Comparison of ENCODE assay signal across 9 cellular contexts in the genomic region with DNA sequence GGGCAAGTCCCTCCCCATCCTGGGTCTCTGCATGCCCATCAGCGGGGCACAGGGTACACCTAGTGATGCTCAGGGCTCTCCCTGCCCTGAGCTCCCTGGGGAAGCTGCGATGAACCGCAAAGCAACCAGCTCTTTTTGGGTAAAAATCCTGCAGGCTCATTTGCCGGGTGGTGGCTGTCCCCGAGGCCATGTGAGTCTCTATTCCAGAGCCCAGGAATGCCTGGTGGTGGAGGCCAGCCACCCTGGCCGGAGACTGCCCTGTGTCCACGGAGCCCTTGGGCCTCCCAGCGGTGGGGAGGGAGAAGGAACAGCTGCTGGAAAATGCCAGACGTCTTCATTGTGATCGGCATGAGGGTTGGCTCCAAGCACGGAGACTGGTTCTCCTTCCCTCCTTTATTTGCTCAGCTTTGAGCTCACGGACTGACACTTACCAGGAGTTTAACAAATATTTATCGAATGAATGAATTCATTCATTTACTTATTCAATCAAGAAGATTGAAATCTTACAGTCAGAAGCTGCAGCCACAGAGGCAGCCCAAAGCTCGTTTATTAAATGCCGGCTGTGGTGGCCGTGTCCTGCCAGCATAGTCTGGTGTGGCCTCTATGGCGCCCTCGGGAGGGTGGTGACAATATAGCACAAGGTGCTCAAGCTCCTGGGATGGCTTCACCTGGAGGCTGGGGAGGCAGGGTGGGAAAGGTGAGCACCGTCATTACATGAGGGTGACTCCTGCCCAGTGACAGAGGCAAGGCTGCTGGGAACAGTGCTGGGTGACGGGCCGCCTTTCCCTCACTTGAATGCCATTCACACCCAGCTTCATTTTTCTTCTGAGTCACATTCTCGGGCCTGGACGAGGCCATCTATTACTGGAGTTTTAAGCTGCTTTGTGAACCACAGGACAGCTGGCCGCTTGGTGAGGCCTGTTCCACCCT. TPM values are rescaled to one million over a fixed set of nuclear protein-coding genes. Genes with fewer than 3 reads are reported as not detected.
DNase-seq lines count a peak whose midpoint lies in the region; ATAC-seq, FAIRE-seq and TF ChIP-seq lines count a peak whose summit lies in the region.
"Had no signal": no experiment of that assay in that cellular context is flagged by ENCODE, and none has a peak within 500 bp of the region (broad histone marks: within the 10 kb centered on the region; RNA-seq: fewer than 3 reads in every experiment).

No MANE protein-coding gene starts in this region.

- no peak for FAIRE-seq in H54 (lab: Jason Lieb, UNC)

- intact Hi-C loops in Right ventricle myocardium inferior (cut with DNase I): no loop called here
- intact Hi-C loops in cardiac septum (cut with DNase I): loop anchor here (5.0 to 10.0 kb wide), 2 partner anchors 154 to 246 kb away; no protein-coding TSS in a partner anchor
- intact Hi-C loops in psoas muscle (cut with DNase I): loop anchor here (5.0 kb wide), 2 partner anchors 149 to 154 kb away; no protein-coding TSS in a partner anchor

- WGBS in psoas muscle, 3 donors: 36 to 38% (median 37%) methylated on average over 24 of the region's 24 CpGs

- DNase-seq in Right ventricle myocardium inferior (ENCODE audit: missing footprints) (no peak), cardiac septum (ENCODE audit: low spot score) (no peak), SHP77 (lab: John Stamatoyannopoulos, UW) (peak; percentile 55 to 79), fibroblast of villous mesenchyme (ENCODE audit: low read depth) (peak; percentile 67), psoas muscle (peak in 1 of 2 donors; percentile 48), H54 (ENCODE audit: insufficient read length, low spot score) (no peak)
- DNase-seq: activated naive CD8-positive, alpha-beta T cell treated with anti-CD3 and anti-CD28 coated beads, Interleukin-2, amount 10 ng/mL, durations not matched to agents 7 days and 5 days had no signal

- H3K27ac ChIP-seq in psoas muscle: peak overlapping the region; percentile 30

- ATAC-seq in Right ventricle myocardium inferior: peak; percentile 91
- ATAC-seq in psoas muscle: peak; percentile 83 to 94 (median 91)
- ATAC-seq in GM19452 (IDR thresholded peaks at IDR 0.05; ENCODE audit: unreplicated experiment): no peak
- no peak for ATAC-seq in GM18861 (IDR thresholded peaks at IDR 0.05; ENCODE audit: unreplicated experiment)

- no peaks in the 10 kb centered on the region for H3K4me1 ChIP-seq in psoas muscle

- H3K4me3 ChIP-seq in fibroblast of villous mesenchyme (ENCODE audit: low read depth, low read length): no peak overlapping the region
- no peak overlapping the region for H3K4me3 ChIP-seq in psoas muscle

- no peaks in the 10 kb centered on the region for H3K9me3 ChIP-seq in psoas muscle

- no peak for TF ChIP-seq POLR2A in H54 (IDR thresholded peaks at IDR 0.05; ENCODE audit: low read depth, low read length)

- TF ChIP-seq CTCF in fibroblast of villous mesenchyme (IDR thresholded peaks at IDR 0.05; ENCODE audit: insufficient read depth, low read depth, low read length) (peak; percentile 70), psoas muscle (IDR thresholded peaks at IDR 0.05) (peak; percentile 51)

- peaks cover 0 to 23% (median 1%) of the 10 kb centered on the region in 3 donors for H3K27me3 ChIP-seq in psoas muscle (ENCODE audit: insufficient read depth in 3 of 3, low read length in 2 of 3)

- H3K36me3 ChIP-seq in psoas muscle (ENCODE audit: insufficient read depth in 1 of 2, low read depth in 1 of 2): no peaks in the 10 kb centered on the region

RNA-seq across cellular contexts. Expression of gene JPH3, which starts 31.1 kb away (rescaled TPM):
- not detected for total RNA-seq in Right ventricle myocardium inferior
- 0.11 TPM for total RNA-seq in cardiac septum
- total RNA-seq in fibroblast of villous mesenchyme: not detected in 2 replicates
- under 1 TPM in 2 of 4 donors, not detected in 2; 0.06 to 0.13 TPM for total RNA-seq in psoas muscle
- under 1 TPM; 0.03 to 0.04 (median 0.04) TPM for polyA plus RNA-seq in psoas muscle
- total RNA-seq: activated naive CD8-positive, alpha-beta T cell treated with anti-CD3 and anti-CD28 coated beads, Interleukin-2, amount 10 ng/mL, durations not matched to agents 7 days and 5 days had no signal

Comparison
In these comparisons a context has a peak if more than half of its experiments do, and no peak if none do; other contexts are left out.
1. ATAC-seq: peak in Right ventricle myocardium inferior (single experiment) and psoas muscle (4 of 4); none in GM19452 (single experiment) and GM18861 (single experiment).
2. DNase-seq: peak in SHP77 (2 of 2) and fibroblast of villous mesenchyme (single experiment); none in Right ventricle myocardium inferior (single experiment), cardiac septum (single experiment) and H54 (single experiment).